ENCODE assay signal across 1 cellular context in the genomic region with DNA sequence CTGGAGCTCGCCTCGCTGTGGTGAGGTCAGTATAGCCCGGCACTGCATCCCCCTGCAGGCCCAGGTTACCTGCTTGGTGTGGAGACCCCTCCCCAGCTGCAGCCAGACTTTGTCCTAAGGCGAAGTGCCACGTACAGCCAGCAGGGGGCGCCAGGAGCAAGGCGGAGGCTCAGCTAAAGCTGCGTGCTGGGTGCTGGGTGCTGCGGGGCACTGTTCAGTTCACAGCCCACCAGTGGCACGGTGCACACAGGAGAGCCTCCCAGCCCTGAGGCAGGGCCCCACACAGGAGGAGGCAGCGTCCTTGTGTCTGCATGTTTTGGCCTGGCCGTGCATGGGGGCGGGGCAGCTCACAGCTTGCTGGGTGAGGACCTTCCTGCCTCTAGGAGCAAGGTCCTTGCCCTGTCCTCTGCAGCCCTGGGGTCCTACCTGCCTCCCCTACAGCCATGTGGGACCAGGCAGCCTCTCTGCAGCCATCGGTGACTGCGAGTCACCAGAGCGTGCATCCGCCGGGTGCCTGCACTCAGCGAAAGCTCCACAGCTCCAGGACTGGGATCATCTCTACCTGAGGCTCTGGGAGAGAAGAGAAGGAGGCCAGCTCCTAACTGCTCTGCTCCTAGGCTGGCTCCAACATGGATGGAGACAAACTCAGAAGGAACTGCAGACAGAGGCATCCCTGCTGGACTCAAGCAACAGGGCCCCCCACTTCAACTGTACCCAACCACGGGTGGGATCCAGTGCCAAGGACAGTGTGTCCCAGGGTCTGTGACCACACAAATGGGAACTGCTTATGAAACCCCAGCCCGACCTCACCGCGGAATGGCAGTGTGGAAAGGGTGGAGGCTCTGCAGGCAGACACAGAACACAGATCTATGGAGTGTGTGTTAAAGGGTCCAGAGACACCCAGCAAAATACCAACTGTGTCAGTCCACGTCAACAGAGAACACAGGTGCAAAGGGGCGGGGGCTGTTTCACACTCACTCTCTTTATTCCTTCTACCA.
TF ChIP-seq lines count a peak whose summit lies in the region.

No MANE protein-coding gene starts in this region.

TF ChIP-seq in HEK293, 187 proteins besides CTCF, POLR2A, EP300 and RAD21 (continued from another document and continues in another):
- TF ChIP-seq, protein P1, sequence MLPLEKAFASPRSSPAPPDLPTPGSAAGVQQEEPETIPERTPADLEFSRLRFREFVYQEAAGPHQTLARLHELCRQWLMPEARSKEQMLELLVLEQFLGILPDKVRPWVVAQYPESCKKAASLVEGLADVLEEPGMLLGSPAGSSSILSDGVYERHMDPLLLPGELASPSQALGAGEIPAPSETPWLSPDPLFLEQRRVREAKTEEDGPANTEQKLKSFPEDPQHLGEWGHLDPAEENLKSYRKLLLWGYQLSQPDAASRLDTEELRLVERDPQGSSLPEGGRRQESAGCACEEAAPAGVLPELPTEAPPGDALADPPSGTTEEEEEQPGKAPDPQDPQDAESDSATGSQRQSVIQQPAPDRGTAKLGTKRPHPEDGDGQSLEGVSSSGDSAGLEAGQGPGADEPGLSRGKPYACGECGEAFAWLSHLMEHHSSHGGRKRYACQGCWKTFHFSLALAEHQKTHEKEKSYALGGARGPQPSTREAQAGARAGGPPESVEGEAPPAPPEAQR (tag by site-specific recombination; IDR thresholded peaks at IDR 0.05): no peak
- TF ChIP-seq ZNF514 (tag by site-specific recombination; IDR thresholded peaks at IDR 0.05) (no peak), TRIM28 (IDR thresholded peaks at IDR 0.05; ENCODE audit: borderline replicate concordance, low read length) (peak; percentile 31; the same call in 1 of the 2 replicates), ZNF544 (tag by site-specific recombination; IDR thresholded peaks at IDR 0.05) (no peak), ZNF274 (IDR thresholded peaks at IDR 0.05; ENCODE audit: low read length) (no peak), ZNF274 (tag by site-specific recombination; IDR thresholded peaks at IDR 0.05; ENCODE audit: borderline replicate concordance) (no peak), SP7 (tag by site-specific recombination; IDR thresholded peaks at IDR 0.05) (peak; percentile 28; the same call in 1 of the 2 replicates), ZNF426 (tag by site-specific recombination; IDR thresholded peaks at IDR 0.05) (no peak), ZBTB20 (tag by site-specific recombination; IDR thresholded peaks at IDR 0.05) (peak; percentile 69), ZNF677 (tag by site-specific recombination; IDR thresholded peaks at IDR 0.05) (no peak), SCRT2 (tag by site-specific recombination; IDR thresholded peaks at IDR 0.05) (no peak), ZFP69B (tag by site-specific recombination; IDR thresholded peaks at IDR 0.05) (0 out of 2 replicates have a peak, but pooled peaks have one; percentile 28), REPIN1 (tag by site-specific recombination; IDR thresholded peaks at IDR 0.05; ENCODE audit: low read depth) (no peak), ZNF701 (tag by site-specific recombination; IDR thresholded peaks at IDR 0.05) (no peak), ZNF785 (tag by site-specific recombination; IDR thresholded peaks at IDR 0.05) (no peak), ZNF114 (tag by site-specific recombination; IDR thresholded peaks at IDR 0.05) (no peak), ZNF433 (tag by site-specific recombination; IDR thresholded peaks at IDR 0.05; ENCODE audit: low read depth) (no peak), GLIS2 (tag by site-specific recombination; IDR thresholded peaks at IDR 0.05) (peak; percentile 35; the same call in 1 of the 2 replicates), ZNF596 (tag by site-specific recombination; IDR thresholded peaks at IDR 0.05) (no peak), ZNF623 (tag by site-specific recombination; IDR thresholded peaks at IDR 0.05) (no peak), GLIS1 (tag by site-specific recombination; IDR thresholded peaks at IDR 0.05) (peak; percentile 16; the same call in 1 of the 2 replicates), ZNF423 (tag by site-specific recombination; IDR thresholded peaks at IDR 0.05) (no peak), ZNF626 (tag by site-specific recombination; IDR thresholded peaks at IDR 0.05) (no peak), ZIC2 (tag by site-specific recombination; IDR thresholded peaks at IDR 0.05) (peak; percentile 55), ZNF157 (tag by site-specific recombination; IDR thresholded peaks at IDR 0.05) (no peak), OVOL3 (tag by site-specific recombination; IDR thresholded peaks at IDR 0.05) (no peak), ZNF214 (tag by site-specific recombination; IDR thresholded peaks at IDR 0.05; ENCODE audit: borderline replicate concordance) (no peak), ZNF239 (tag by site-specific recombination; IDR thresholded peaks at IDR 0.05) (no peak), ZNF610 (tag by site-specific recombination; IDR thresholded peaks at IDR 0.05; ENCODE audit: borderline replicate concordance) (no peak), KLF9 (tag by site-specific recombination; IDR thresholded peaks at IDR 0.05; ENCODE audit: low read depth) (peak; percentile 63), ZNF146 (tag by site-specific recombination; IDR thresholded peaks at IDR 0.05) (no peak), BCL11A (tag by site-specific recombination; IDR thresholded peaks at IDR 0.05; ENCODE audit: low read depth) (no peak)
- TF ChIP-seq, protein P2, sequence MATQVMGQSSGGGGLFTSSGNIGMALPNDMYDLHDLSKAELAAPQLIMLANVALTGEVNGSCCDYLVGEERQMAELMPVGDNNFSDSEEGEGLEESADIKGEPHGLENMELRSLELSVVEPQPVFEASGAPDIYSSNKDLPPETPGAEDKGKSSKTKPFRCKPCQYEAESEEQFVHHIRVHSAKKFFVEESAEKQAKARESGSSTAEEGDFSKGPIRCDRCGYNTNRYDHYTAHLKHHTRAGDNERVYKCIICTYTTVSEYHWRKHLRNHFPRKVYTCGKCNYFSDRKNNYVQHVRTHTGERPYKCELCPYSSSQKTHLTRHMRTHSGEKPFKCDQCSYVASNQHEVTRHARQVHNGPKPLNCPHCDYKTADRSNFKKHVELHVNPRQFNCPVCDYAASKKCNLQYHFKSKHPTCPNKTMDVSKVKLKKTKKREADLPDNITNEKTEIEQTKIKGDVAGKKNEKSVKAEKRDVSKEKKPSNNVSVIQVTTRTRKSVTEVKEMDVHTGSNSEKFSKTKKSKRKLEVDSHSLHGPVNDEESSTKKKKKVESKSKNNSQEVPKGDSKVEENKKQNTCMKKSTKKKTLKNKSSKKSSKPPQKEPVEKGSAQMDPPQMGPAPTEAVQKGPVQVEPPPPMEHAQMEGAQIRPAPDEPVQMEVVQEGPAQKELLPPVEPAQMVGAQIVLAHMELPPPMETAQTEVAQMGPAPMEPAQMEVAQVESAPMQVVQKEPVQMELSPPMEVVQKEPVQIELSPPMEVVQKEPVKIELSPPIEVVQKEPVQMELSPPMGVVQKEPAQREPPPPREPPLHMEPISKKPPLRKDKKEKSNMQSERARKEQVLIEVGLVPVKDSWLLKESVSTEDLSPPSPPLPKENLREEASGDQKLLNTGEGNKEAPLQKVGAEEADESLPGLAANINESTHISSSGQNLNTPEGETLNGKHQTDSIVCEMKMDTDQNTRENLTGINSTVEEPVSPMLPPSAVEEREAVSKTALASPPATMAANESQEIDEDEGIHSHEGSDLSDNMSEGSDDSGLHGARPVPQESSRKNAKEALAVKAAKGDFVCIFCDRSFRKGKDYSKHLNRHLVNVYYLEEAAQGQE (tag by site-specific recombination; IDR thresholded peaks at IDR 0.05): no peak
- TF ChIP-seq, protein P3, sequence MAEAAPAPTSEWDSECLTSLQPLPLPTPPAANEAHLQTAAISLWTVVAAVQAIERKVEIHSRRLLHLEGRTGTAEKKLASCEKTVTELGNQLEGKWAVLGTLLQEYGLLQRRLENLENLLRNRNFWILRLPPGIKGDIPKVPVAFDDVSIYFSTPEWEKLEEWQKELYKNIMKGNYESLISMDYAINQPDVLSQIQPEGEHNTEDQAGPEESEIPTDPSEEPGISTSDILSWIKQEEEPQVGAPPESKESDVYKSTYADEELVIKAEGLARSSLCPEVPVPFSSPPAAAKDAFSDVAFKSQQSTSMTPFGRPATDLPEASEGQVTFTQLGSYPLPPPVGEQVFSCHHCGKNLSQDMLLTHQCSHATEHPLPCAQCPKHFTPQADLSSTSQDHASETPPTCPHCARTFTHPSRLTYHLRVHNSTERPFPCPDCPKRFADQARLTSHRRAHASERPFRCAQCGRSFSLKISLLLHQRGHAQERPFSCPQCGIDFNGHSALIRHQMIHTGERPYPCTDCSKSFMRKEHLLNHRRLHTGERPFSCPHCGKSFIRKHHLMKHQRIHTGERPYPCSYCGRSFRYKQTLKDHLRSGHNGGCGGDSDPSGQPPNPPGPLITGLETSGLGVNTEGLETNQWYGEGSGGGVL (tag by site-specific recombination; IDR thresholded peaks at IDR 0.05): no peak
- TF ChIP-seq, protein P4, sequence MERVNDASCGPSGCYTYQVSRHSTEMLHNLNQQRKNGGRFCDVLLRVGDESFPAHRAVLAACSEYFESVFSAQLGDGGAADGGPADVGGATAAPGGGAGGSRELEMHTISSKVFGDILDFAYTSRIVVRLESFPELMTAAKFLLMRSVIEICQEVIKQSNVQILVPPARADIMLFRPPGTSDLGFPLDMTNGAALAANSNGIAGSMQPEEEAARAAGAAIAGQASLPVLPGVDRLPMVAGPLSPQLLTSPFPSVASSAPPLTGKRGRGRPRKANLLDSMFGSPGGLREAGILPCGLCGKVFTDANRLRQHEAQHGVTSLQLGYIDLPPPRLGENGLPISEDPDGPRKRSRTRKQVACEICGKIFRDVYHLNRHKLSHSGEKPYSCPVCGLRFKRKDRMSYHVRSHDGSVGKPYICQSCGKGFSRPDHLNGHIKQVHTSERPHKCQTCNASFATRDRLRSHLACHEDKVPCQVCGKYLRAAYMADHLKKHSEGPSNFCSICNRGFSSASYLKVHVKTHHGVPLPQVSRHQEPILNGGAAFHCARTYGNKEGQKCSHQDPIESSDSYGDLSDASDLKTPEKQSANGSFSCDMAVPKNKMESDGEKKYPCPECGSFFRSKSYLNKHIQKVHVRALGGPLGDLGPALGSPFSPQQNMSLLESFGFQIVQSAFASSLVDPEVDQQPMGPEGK (tag by site-specific recombination; IDR thresholded peaks at IDR 0.05): peak; percentile 63; the same call in 1 of the 2 replicates
- TF ChIP-seq, protein P5, sequence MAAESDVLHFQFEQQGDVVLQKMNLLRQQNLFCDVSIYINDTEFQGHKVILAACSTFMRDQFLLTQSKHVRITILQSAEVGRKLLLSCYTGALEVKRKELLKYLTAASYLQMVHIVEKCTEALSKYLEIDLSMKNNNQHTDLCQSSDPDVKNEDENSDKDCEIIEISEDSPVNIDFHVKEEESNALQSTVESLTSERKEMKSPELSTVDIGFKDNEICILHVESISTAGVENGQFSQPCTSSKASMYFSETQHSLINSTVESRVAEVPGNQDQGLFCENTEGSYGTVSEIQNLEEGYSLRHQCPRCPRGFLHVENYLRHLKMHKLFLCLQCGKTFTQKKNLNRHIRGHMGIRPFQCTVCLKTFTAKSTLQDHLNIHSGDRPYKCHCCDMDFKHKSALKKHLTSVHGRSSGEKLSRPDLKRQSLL (tag by site-specific recombination; IDR thresholded peaks at IDR 0.05): no peak
- TF ChIP-seq, protein P6, sequence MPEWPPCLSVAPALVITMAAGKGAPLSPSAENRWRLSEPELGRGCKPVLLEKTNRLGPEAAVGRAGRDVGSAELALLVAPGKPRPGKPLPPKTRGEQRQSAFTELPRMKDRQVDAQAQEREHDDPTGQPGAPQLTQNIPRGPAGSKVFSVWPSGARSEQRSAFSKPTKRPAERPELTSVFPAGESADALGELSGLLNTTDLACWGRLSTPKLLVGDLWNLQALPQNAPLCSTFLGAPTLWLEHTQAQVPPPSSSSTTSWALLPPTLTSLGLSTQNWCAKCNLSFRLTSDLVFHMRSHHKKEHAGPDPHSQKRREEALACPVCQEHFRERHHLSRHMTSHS (tag by site-specific recombination; IDR thresholded peaks at IDR 0.05): no peak
- TF ChIP-seq, protein P7, sequence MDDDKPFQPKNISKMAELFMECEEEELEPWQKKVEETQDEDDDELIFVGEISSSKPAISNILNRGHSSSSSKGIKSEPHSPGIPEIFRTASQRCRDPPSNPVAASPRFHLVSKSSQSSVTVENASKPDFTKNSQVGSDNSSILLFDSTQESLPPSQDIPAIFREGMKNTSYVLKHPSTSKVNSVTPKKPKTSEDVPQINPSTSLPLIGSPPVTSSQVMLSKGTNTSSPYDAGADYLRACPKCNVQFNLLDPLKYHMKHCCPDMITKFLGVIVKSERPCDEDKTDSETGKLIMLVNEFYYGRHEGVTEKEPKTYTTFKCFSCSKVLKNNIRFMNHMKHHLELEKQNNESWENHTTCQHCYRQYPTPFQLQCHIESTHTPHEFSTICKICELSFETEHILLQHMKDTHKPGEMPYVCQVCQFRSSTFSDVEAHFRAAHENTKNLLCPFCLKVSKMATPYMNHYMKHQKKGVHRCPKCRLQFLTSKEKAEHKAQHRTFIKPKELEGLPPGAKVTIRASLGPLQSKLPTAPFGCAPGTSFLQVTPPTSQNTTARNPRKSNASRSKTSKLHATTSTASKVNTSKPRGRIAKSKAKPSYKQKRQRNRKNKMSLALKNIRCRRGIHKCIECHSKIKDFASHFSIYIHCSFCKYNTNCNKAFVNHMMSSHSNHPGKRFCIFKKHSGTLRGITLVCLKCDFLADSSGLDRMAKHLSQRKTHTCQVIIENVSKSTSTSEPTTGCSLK (tag by site-specific recombination; IDR thresholded peaks at IDR 0.05): no peak
- TF ChIP-seq, protein P8, sequence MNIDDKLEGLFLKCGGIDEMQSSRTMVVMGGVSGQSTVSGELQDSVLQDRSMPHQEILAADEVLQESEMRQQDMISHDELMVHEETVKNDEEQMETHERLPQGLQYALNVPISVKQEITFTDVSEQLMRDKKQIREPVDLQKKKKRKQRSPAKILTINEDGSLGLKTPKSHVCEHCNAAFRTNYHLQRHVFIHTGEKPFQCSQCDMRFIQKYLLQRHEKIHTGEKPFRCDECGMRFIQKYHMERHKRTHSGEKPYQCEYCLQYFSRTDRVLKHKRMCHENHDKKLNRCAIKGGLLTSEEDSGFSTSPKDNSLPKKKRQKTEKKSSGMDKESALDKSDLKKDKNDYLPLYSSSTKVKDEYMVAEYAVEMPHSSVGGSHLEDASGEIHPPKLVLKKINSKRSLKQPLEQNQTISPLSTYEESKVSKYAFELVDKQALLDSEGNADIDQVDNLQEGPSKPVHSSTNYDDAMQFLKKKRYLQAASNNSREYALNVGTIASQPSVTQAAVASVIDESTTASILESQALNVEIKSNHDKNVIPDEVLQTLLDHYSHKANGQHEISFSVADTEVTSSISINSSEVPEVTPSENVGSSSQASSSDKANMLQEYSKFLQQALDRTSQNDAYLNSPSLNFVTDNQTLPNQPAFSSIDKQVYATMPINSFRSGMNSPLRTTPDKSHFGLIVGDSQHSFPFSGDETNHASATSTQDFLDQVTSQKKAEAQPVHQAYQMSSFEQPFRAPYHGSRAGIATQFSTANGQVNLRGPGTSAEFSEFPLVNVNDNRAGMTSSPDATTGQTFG (tag by site-specific recombination; IDR thresholded peaks at IDR 0.05; ENCODE audit: borderline replicate concordance): no peak
- TF ChIP-seq, protein P9, sequence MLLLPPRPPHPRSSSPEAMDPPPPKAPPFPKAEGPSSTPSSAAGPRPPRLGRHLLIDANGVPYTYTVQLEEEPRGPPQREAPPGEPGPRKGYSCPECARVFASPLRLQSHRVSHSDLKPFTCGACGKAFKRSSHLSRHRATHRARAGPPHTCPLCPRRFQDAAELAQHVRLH (tag by site-specific recombination; IDR thresholded peaks at IDR 0.05): no peak
- TF ChIP-seq, protein P10, sequence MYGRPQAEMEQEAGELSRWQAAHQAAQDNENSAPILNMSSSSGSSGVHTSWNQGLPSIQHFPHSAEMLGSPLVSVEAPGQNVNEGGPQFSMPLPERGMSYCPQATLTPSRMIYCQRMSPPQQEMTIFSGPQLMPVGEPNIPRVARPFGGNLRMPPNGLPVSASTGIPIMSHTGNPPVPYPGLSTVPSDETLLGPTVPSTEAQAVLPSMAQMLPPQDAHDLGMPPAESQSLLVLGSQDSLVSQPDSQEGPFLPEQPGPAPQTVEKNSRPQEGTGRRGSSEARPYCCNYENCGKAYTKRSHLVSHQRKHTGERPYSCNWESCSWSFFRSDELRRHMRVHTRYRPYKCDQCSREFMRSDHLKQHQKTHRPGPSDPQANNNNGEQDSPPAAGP (tag by site-specific recombination; IDR thresholded peaks at IDR 0.05): no peak
